1 cellular context compared by ENCODE assay signal in the genomic region with DNA sequence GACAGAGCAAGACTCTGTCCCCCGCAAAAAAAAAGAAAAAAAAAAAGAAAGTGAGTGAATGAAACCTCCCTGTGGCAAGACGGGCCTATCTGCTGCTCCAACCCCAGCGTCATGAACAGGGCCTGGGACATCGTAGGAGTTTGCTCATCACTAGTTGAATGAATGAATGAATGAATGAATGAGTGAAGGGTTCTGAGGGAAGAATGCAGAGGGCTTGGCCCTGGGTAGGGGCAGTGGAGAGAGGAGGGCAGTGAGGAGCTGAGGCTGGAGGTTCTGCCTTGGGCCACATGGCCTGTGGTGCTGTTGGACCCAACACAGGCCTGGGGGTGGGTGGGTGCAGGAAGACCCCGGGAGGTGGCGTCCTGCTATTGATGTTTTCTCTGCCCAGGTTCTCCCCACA.
TF ChIP-seq lines count a peak whose summit lies in the region.

No MANE protein-coding gene starts in this region.

TF ChIP-seq in GM12878, 131 proteins besides CTCF, POLR2A, EP300 and RAD21:
- TF ChIP-seq KAT2A (conservative IDR thresholded peaks at IDR 0.05; ENCODE audit: control insufficient read depth, low read depth, low read length) (no peak), ZNF24 (IDR thresholded peaks at IDR 0.05) (peak; percentile 80)
